In genomic region chr4:94356444-94356843, GRCh38 we compare ENCODE assay signal across 19 cellular contexts. TPM values are rescaled to one million over a fixed set of nuclear protein-coding genes. Genes with fewer than 3 reads are reported as not detected.
A peak's percentile ranks its signal among the peaks of the same experiment; 100 is the strongest.
DNase-seq lines count a peak whose midpoint lies in the region; ATAC-seq and TF ChIP-seq lines count a peak whose summit lies in the region.
"Had no signal": no experiment of that assay in that cellular context is flagged by ENCODE, and none has a peak within 500 bp of the region (broad histone marks: within the 10 kb centered on the region; RNA-seq: fewer than 3 reads in every experiment).

No MANE protein-coding gene starts in this region.

- H3K36me3 Mint-ChIP-seq in WTC11, result no peaks in the 10 kb centered on the region

- peak; percentile 58 for ATAC-seq in WTC11
- no peak for ATAC-seq in GM18861 (IDR thresholded peaks at IDR 0.05; ENCODE audit: unreplicated experiment)

- no peaks in the 10 kb centered on the region for H3K9me3 ChIP-seq in BE2C
- no peaks in the 10 kb centered on the region for H3K9me3 ChIP-seq in Loucy (ENCODE audit: insufficient read depth, low read depth, low read length)

- CTCF ChIA-PET in WTC11 (lab: Charles Lee), result interaction anchor here (0.6 to 1.9 kb wide), 4 partner anchors 8 to 361 kb away, joined by 3 to 7 read pairs (median 4); no protein-coding TSS in a partner anchor

- H3K36me3 ChIP-seq in BE2C (no peaks in the 10 kb centered on the region), Loucy (ENCODE audit: insufficient read depth, low read length) (no peaks in the 10 kb centered on the region)

- H2AFZ ChIP-seq in Loucy (ENCODE audit: low read length), result peak overlapping the region; percentile 34; the same call in 1 of the 2 replicates

- peaks cover 11% of the 10 kb centered on the region for H3K4me1 ChIP-seq in BE2C
- peaks cover 34% of the 10 kb centered on the region for H3K4me1 ChIP-seq in Loucy (ENCODE audit: insufficient read depth, low read length, poor library complexity, severe bottlenecking)

- H3K4me2 ChIP-seq in Loucy (ENCODE audit: low read depth, low read length, poor library complexity, severe bottlenecking), result no peak overlapping the region

- H3F3A ChIP-seq in Loucy (ENCODE audit: low read depth), result peaks cover 14% of the 10 kb centered on the region; the same call in 1 of the 2 replicates

- no peaks in the 10 kb centered on the region for H4K20me1 ChIP-seq in Loucy (ENCODE audit: insufficient read depth, low read length, poor library complexity, severe bottlenecking)

- no peak overlapping the region for H3K27ac Mint-ChIP-seq in WTC11
- H3K27ac Mint-ChIP-seq: CD4-positive, alpha-beta T cell; HFFc6 had no signal

- H3K9me2 ChIP-seq in Loucy (replicated peaks; ENCODE audit: low read depth, low read length), result no peaks in the 10 kb centered on the region

- H3K9me3 Mint-ChIP-seq in WTC11, result no peaks in the 10 kb centered on the region
- H3K9me3 Mint-ChIP-seq: CD4-positive, alpha-beta T cell; HFFc6 had no signal

- DNase-seq in BE2C (peak; percentile 33), WTC11 (ENCODE audit: low spot score) (no peak), myocyte (ENCODE audit: low read depth) (peak; percentile 64), GM03348 (ENCODE audit: low spot score) (no peak), SW 1271 (lab: John Stamatoyannopoulos, UW) (no peak)
- DNase-seq: ACHN; C1 segment of cervical spinal cord; Calu3; CD4-positive, alpha-beta T cell; DMS 273 treated with DMSO at 0.1 percent for 48 hours; DMS79 treated with DMSO at 0.1 percent for 48 hours; EL; HCEC 1CT; HFFc6; IMR-90 had no signal

- no peaks in the 10 kb centered on the region; the same call in 1 of the 2 replicates for H3K27me3 Mint-ChIP-seq in WTC11 (ENCODE audit: low read depth)
- H3K27me3 Mint-ChIP-seq: CD4-positive, alpha-beta T cell had no signal

- H3K27me3 ChIP-seq in BE2C (no peaks in the 10 kb centered on the region), Loucy (ENCODE audit: insufficient read depth, low read length, poor library complexity, severe bottlenecking) (no peaks in the 10 kb centered on the region)

- POLR2A ChIA-PET in WTC11 (lab: Charles Lee), result no interaction called here

- 0 out of 2 replicates have a peak, but pooled peaks have one; percentile 27 for TF ChIP-seq CTCF in BE2C (IDR thresholded peaks at IDR 0.05; ENCODE audit: low read depth, low read length)
- no peak for TF ChIP-seq CTCF in Loucy (conservative IDR thresholded peaks at IDR 0.05; ENCODE audit: low read length)
- TF ChIP-seq CTCF in WTC11 (IDR thresholded peaks at IDR 0.05), result no peak

- H3K79me2 ChIP-seq in Loucy (ENCODE audit: insufficient read depth, low read length), result no peaks in the 10 kb centered on the region

- H3K4me3 ChIP-seq in BE2C (ENCODE audit: low read depth, low read length), result no peak overlapping the region
- no peak overlapping the region for H3K4me3 ChIP-seq in Loucy (ENCODE audit: low read length, poor library complexity, severe bottlenecking)

- H3K9ac ChIP-seq in Loucy (ENCODE audit: low read depth, low read length, poor library complexity, severe bottlenecking), result no peak overlapping the region

- peaks cover 5% of the 10 kb centered on the region for H3K4me1 Mint-ChIP-seq in WTC11

- no peak overlapping the region for H3K4me3 Mint-ChIP-seq in WTC11
- H3K4me3 Mint-ChIP-seq: CD4-positive, alpha-beta T cell; HFFc6 had no signal

TF ChIP-seq in WTC11, 78 proteins besides CTCF, POLR2A, EP300 and RAD21:
- TF ChIP-seq CREM (CRISPR knock-in tag; IDR thresholded peaks at IDR 0.05), result no peak
- TF ChIP-seq CDX4 (CRISPR knock-in tag; IDR thresholded peaks at IDR 0.05; ENCODE audit: borderline replicate concordance), result no peak
- no peak for TF ChIP-seq ATF6 (CRISPR knock-in tag; IDR thresholded peaks at IDR 0.05)
- TF ChIP-seq ZNF423 (CRISPR knock-in tag; IDR thresholded peaks at IDR 0.05), result no peak

RNA-seq across cellular contexts. Expression of gene HPGDS, which starts 13.8 kb away (rescaled TPM):
- 0.54 TPM for polyA plus RNA-seq in BE2C (2012; ENCODE audit: insufficient read depth, insufficient read length, low read depth)
- not detected in 3 replicates for total RNA-seq in WTC11 (2021)
- not detected in 2 replicates for total RNA-seq in myocyte
- polyA plus RNA-seq in myocyte (2012), result 0.06 TPM
- total RNA-seq: A172; Calu3; CD4-positive, alpha-beta T cell; H1; HFFc6; IMR-90 had no signal
- polyA plus RNA-seq: H1, IMR-90 had no signal

Comparison
In these comparisons a context has a peak if more than half of its experiments do, and no peak if none do; other contexts are left out.
1. DNase-seq: peak in BE2C (single experiment) and myocyte (single experiment); none in WTC11 (single experiment), GM03348 (single experiment) and SW 1271 (0 of 2).